Comparison of ENCODE assay signal across 2 cellular contexts in genomic region chr10:5014936-5015335, GRCh38.
TF ChIP-seq lines count a peak whose summit lies in the region.

No MANE protein-coding gene starts in this region.

TF ChIP-seq in Ishikawa, 13 proteins besides CTCF, POLR2A, EP300 and RAD21:
- TF ChIP-seq TCF12 (IDR thresholded peaks at IDR 0.05; ENCODE audit: low read depth) (no peak), TEAD4 (IDR thresholded peaks at IDR 0.05) (no peak), NFIC (IDR thresholded peaks at IDR 0.05) (no peak), MAX (IDR thresholded peaks at IDR 0.05) (no peak), CEBPB (IDR thresholded peaks at IDR 0.05) (no peak), TAF1 (IDR thresholded peaks at IDR 0.05; ENCODE audit: low read depth) (no peak), REST (IDR thresholded peaks at IDR 0.05; ENCODE audit: low read depth) (no peak), USF1 (IDR thresholded peaks at IDR 0.05) (no peak), FOXM1 (IDR thresholded peaks at IDR 0.05; ENCODE audit: borderline replicate concordance, low read depth) (no peak), EGR1 (IDR thresholded peaks at IDR 0.05) (no peak), YY1 (IDR thresholded peaks at IDR 0.05; ENCODE audit: low read depth) (no peak), ZBTB7A (IDR thresholded peaks at IDR 0.05; ENCODE audit: low read depth) (no peak), CREB1 (IDR thresholded peaks at IDR 0.05; ENCODE audit: low read depth) (no peak)
TF ChIP-seq in Ishikawa: peak in this region for 0.

TF ChIP-seq in HepG2, 621 proteins besides CTCF, POLR2A, EP300 and RAD21:
- TF ChIP-seq ZNF576 (CRISPR knock-in tag; IDR thresholded peaks at IDR 0.05), result peak; percentile 95; the same call in 1 of the 2 replicates
- no peak for TF ChIP-seq DR1 (CRISPR knock-in tag; IDR thresholded peaks at IDR 0.05)
- TF ChIP-seq POLR2AphosphoS5 (IDR thresholded peaks at IDR 0.05; ENCODE audit: low read depth, low read length), result no peak
- TF ChIP-seq POGZ (CRISPR knock-in tag; IDR thresholded peaks at IDR 0.05), result peak; percentile 54
- peak; percentile 44; the same call in 1 of the 2 replicates for TF ChIP-seq GATAD2A (CRISPR knock-in tag; IDR thresholded peaks at IDR 0.05)
- no peak for TF ChIP-seq ZNF44 (CRISPR knock-in tag; IDR thresholded peaks at IDR 0.05)
- no peak for TF ChIP-seq FOXA1 (IDR thresholded peaks at IDR 0.05)
- TF ChIP-seq FOXA1 (CRISPR knock-in tag; IDR thresholded peaks at IDR 0.05), result peak; percentile 41
- TF ChIP-seq SMC3 (IDR thresholded peaks at IDR 0.05; ENCODE audit: low read length), result peak; percentile 71
- TF ChIP-seq ZNF644 (CRISPR knock-in tag; IDR thresholded peaks at IDR 0.05; ENCODE audit: low read depth), result peak; percentile 57; the same call in 1 of the 2 replicates
- peak; percentile 45; the same call in 1 of the 2 replicates for TF ChIP-seq FOXA3 (CRISPR knock-in tag; IDR thresholded peaks at IDR 0.05)
- TF ChIP-seq TCF7L2 (IDR thresholded peaks at IDR 0.05; ENCODE audit: low read depth, low read length), result no peak
- peak; percentile 71 for TF ChIP-seq STAG1 (CRISPR knock-in tag; IDR thresholded peaks at IDR 0.05)
- peak; percentile 47; the same call in 1 of the 2 replicates for TF ChIP-seq ZMYM4 (CRISPR knock-in tag; IDR thresholded peaks at IDR 0.05)
